In the genomic region with DNA sequence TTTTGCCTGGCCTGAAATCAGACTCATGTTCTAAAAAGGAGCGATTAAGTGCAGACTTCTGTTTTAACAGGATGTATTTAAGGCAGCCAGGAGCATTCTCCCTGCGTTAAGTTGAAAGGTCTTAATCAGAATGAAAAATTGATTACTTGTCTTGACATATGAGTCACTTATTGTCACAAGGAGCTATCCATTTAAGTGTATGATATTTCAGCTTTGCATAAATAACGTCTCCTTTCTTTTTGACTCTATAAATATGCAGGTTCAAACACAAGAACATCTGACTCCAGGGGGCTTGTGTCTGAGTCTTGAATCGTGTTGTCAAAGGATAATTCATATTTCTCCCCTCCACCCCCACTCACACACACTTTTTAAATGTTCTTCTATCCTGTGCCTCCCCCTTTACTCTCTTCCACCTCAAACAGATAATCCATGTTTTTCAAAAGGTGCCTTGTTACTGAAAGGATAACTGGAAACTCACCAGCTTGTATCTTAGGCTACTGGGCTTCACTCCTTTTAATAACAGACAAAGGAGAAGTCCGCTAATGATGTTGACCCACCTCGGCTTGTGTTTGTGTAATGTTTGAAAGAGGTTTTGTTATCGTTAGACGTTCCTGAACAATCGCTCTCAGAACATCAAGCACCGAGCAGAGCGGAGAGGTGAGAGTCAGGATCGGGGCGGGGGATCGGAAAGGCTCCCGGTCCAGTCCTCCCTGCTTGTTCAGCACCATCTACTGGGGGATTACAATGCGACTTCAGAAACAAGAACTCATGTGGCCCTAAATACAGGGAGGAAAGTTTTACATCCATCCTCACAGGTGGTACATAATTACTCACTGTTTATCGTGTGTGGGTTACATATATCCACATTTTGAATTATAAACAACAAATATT, we compare ENCODE assay signal across 8 cellular contexts.
DNase-seq lines count a peak whose midpoint lies in the region; ATAC-seq and TF ChIP-seq lines count a peak whose summit lies in the region.

No MANE protein-coding gene starts in this region.

- no peak for ATAC-seq in HG03342 (IDR thresholded peaks at IDR 0.05; ENCODE audit: unreplicated experiment)
- no peak for ATAC-seq in GM21526 (IDR thresholded peaks at IDR 0.05; ENCODE audit: low FRiP score, unreplicated experiment)

- CTCF ChIA-PET in CD4-positive, alpha-beta memory T cell (lab: Charles Lee; ENCODE audit: partially characterized antibody), result interaction anchor here (1.0 to 1.7 kb wide), 9 partner anchors 13 to 494 kb away, joined by 3 to 10 read pairs (median 4); no protein-coding TSS in a partner anchor

- H3K4me1 Mint-ChIP-seq in CD4-positive, alpha-beta memory T cell, result peaks cover 7 to 16% (median 9%) of the 10 kb centered on the region in 4 donors
- peaks cover 19% of the 10 kb centered on the region for H3K4me1 Mint-ChIP-seq in neural crest cell

- peaks cover 0 to 4% of the 10 kb centered on the region in 2 donors for H3K27me3 Mint-ChIP-seq in CD4-positive, alpha-beta memory T cell
- peaks cover 24% of the 10 kb centered on the region for H3K27me3 Mint-ChIP-seq in neural crest cell (ENCODE audit: low read depth)

- no peak overlapping the region for H3K27ac ChIP-seq in CD4-positive, alpha-beta memory T cell (ENCODE audit: low read depth, low read length)
- no peak overlapping the region for H3K27ac ChIP-seq in HUES64 (ENCODE audit: low read depth, low read length)

- H3K36me3 ChIP-seq in CD4-positive, alpha-beta memory T cell (ENCODE audit: insufficient read depth, low read length), result no peaks in the 10 kb centered on the region
- H3K36me3 ChIP-seq in HUES64 (ENCODE audit: insufficient read depth, low read length), result no peaks in the 10 kb centered on the region

- no peaks in the 10 kb centered on the region for H3K27me3 ChIP-seq in CD4-positive, alpha-beta memory T cell (ENCODE audit: insufficient read depth, low read length)
- peaks cover 20% of the 10 kb centered on the region for H3K27me3 ChIP-seq in HUES64 (ENCODE audit: insufficient read depth, low read length)

- peak overlapping the region in 1 of 7 donors; percentile 5 for H3K27ac Mint-ChIP-seq in CD4-positive, alpha-beta memory T cell
- H3K27ac Mint-ChIP-seq in neural crest cell (ENCODE audit: unreplicated experiment), result no peak overlapping the region

- POLR2A ChIA-PET in CD4-positive, alpha-beta memory T cell (lab: Charles Lee; ENCODE audit: partially characterized antibody), result interaction anchor here (1.0 to 1.7 kb wide), 3 partner anchors 46 to 483 kb away, joined by 3 to 4 read pairs (median 3); no protein-coding TSS in a partner anchor

- H3K4me3 Mint-ChIP-seq in CD4-positive, alpha-beta memory T cell, result peak overlapping the region in 7 of 8 donors; percentile 1 to 82 (median 71)
- peak overlapping the region; percentile 66 for H3K4me3 Mint-ChIP-seq in neural crest cell

- H3K9me3 Mint-ChIP-seq in CD4-positive, alpha-beta memory T cell, result peaks cover 0 to 3% (median 0%) of the 10 kb centered on the region in 8 donors
- peaks cover 2% of the 10 kb centered on the region for H3K9me3 Mint-ChIP-seq in neural crest cell

- TF ChIP-seq CTCF in neural crest cell (conservative IDR thresholded peaks at IDR 0.05), result peak; percentile 63

- intact Hi-C loops in CD4-positive, alpha-beta memory T cell (cut with micrococcal nuclease), result loop anchor here (1.0 to 5.0 kb wide), 3 partner anchors 59 to 495 kb away; no protein-coding TSS in a partner anchor

- WGBS in HUES64, result 37% methylated on average over 16 of the region's 17 CpGs

- no peaks in the 10 kb centered on the region for H3K36me3 Mint-ChIP-seq in CD4-positive, alpha-beta memory T cell
- H3K36me3 Mint-ChIP-seq in neural crest cell (ENCODE audit: low read depth), result no peaks in the 10 kb centered on the region

- H3K9me3 ChIP-seq in CD4-positive, alpha-beta memory T cell (ENCODE audit: control insufficient read depth in 1 of 2, low read length in 2 of 2), result no peaks in the 10 kb centered on the region
- no peaks in the 10 kb centered on the region for H3K9me3 ChIP-seq in HUES64 (ENCODE audit: insufficient read depth, low read depth, low read length)

- no peak overlapping the region for H3K4me3 ChIP-seq in CD4-positive, alpha-beta memory T cell (ENCODE audit: low read length in 2 of 2)
- peak overlapping the region; percentile 23; the same call in 1 of the 2 replicates for H3K4me3 ChIP-seq in HUES64 (ENCODE audit: low read length)

- no peak overlapping the region for H3K9ac ChIP-seq in HUES64 (ENCODE audit: low read depth, low read length)

- peak in 4 of 5 donors; percentile 10 to 38 (median 24) for DNase-seq in CD4-positive, alpha-beta memory T cell
- peak; percentile 18 to 30 for DNase-seq in activated CD4-positive, alpha-beta T cell treated with anti-CD3 and anti-CD28 coated beads for 24 hours (ENCODE audit: low read depth in 2 of 2)
- DNase-seq in epidermal melanocyte (ENCODE audit: insufficient read length, low spot score), result peak; percentile 31
- peak; percentile 37 for DNase-seq in neural crest cell (ENCODE audit: low read depth, low spot score)
- no peak for DNase-seq in GM19240 (ENCODE audit: insufficient read length, low spot score)

- H3K4me1 ChIP-seq in CD4-positive, alpha-beta memory T cell (ENCODE audit: insufficient read depth, low read length), result no peaks in the 10 kb centered on the region
- H3K4me1 ChIP-seq in HUES64 (ENCODE audit: insufficient read depth, low read length), result peaks cover 3% of the 10 kb centered on the region; the same call in 1 of the 2 replicates
